8 cellular contexts compared by ENCODE assay signal in genomic region chr20:32206383-32207210, GRCh38. TPM values are rescaled to one million over a fixed set of nuclear protein-coding genes. Genes with fewer than 3 reads are reported as not detected.
DNase-seq lines count a peak whose midpoint lies in the region; ATAC-seq, FAIRE-seq and TF ChIP-seq lines count a peak whose summit lies in the region.

No MANE protein-coding gene starts in this region.

- peak overlapping the region; percentile 87 for H3K4me3 ChIP-seq in cardiac muscle cell
- H3K4me3 ChIP-seq in astrocyte (ENCODE audit: insufficient read depth, low read depth, low read length): peak overlapping the region; percentile 97
- H3K4me3 ChIP-seq in liver (ENCODE audit: low read depth in 1 of 3, low read length in 3 of 3): peak overlapping the region; percentile 65 to 94 (median 85)
- H3K4me3 ChIP-seq in thyroid gland (replicated peaks in 1 of 3): peak overlapping the region; percentile 50 to 87 (median 84)

- TF ChIP-seq RAD21 in liver (IDR thresholded peaks at IDR 0.05): no peak

- no peak for FAIRE-seq in astrocyte (lab: Jason Lieb, UNC)

- H3K79me2 ChIP-seq in astrocyte (ENCODE audit: insufficient read depth, low read length): peaks cover 94% of the 10 kb centered on the region

- no peaks in the 10 kb centered on the region for H3K27me3 Mint-ChIP-seq in astrocyte (ENCODE audit: low read depth, unreplicated experiment)

- H4K20me1 ChIP-seq in astrocyte (ENCODE audit: insufficient read depth, low read length): peaks cover 68% of the 10 kb centered on the region

- DNase-seq in cardiac muscle cell (ENCODE audit: low read depth in 1 of 2, low spot score in 1 of 2) (no peak), Right ventricle myocardium superior (no peak), astrocyte (ENCODE audit: low read depth) (no peak), thyroid gland (no peak), NCI-H2171 treated with DMSO at 0.1 percent for 48 hours (lab: John Stamatoyannopoulos, UW) (no peak)

- peak overlapping the region; percentile 95 for H3K4me2 ChIP-seq in astrocyte (ENCODE audit: low read length)

- peaks cover 9% of the 10 kb centered on the region for H3K36me3 Mint-ChIP-seq in astrocyte (ENCODE audit: low read depth, unreplicated experiment)

- TF ChIP-seq CTCF in cardiac muscle cell (IDR thresholded peaks at IDR 0.05; ENCODE audit: low read depth, low read length) (no peak), astrocyte (IDR thresholded peaks at IDR 0.05; ENCODE audit: insufficient read depth, low read depth, low read length) (no peak), liver (IDR thresholded peaks at IDR 0.05; ENCODE audit: low read depth, low read length, missing input control) (no peak), thyroid gland (IDR thresholded peaks at IDR 0.05) (no peak)

- H3K27me3 ChIP-seq in cardiac muscle cell: no peaks in the 10 kb centered on the region
- no peaks in the 10 kb centered on the region for H3K27me3 ChIP-seq in astrocyte (ENCODE audit: insufficient read depth, low read length)
- H3K27me3 ChIP-seq in liver (ENCODE audit: control insufficient read depth in 4 of 4, insufficient read depth in 4 of 4, low read length in 3 of 4): no peaks in the 10 kb centered on the region
- H3K27me3 ChIP-seq in thyroid gland: no peaks in the 10 kb centered on the region

- H3K27ac ChIP-seq in cardiac muscle cell (peak overlapping the region; percentile 99), astrocyte (ENCODE audit: low read depth, low read length) (peak overlapping the region; percentile 79), liver (ENCODE audit: low read depth in 1 of 2, low read length in 2 of 2) (peak overlapping the region; percentile 75 to 76), thyroid gland (peak overlapping the region; percentile 79 to 90 (median 87))

- H3K9ac ChIP-seq in astrocyte (ENCODE audit: low read length) (peak overlapping the region; percentile 99), liver (ENCODE audit: low read depth in 1 of 2, low read length in 2 of 2) (peak overlapping the region; percentile 72 to 91)

- TF ChIP-seq POLR2A in thyroid gland (IDR thresholded peaks at IDR 0.05): no peak

- H3K27ac Mint-ChIP-seq in astrocyte (ENCODE audit: unreplicated experiment): peak overlapping the region; percentile 71

- H3K4me3 Mint-ChIP-seq in astrocyte (ENCODE audit: unreplicated experiment): peak overlapping the region; percentile 96

- H2AFZ ChIP-seq in astrocyte (ENCODE audit: low read depth, low read length): peak overlapping the region; percentile 65

- H3K36me3 ChIP-seq in cardiac muscle cell: no peaks in the 10 kb centered on the region
- peaks cover 7% of the 10 kb centered on the region for H3K36me3 ChIP-seq in astrocyte (ENCODE audit: insufficient read depth, low read length)
- H3K36me3 ChIP-seq in liver (ENCODE audit: control insufficient read depth in 4 of 4, insufficient read depth in 3 of 4, low read depth in 1 of 4, low read length in 3 of 4): peaks cover 0 to 14% (median 7%) of the 10 kb centered on the region in 4 donors
- H3K36me3 ChIP-seq in thyroid gland: peaks cover under 1 to 9% of the 10 kb centered on the region in 2 donors

- H3K4me1 Mint-ChIP-seq in astrocyte (ENCODE audit: low read depth, unreplicated experiment): peaks cover 65% of the 10 kb centered on the region

- H3K9me3 ChIP-seq in cardiac muscle cell (ENCODE audit: low read depth) (no peaks in the 10 kb centered on the region), astrocyte (ENCODE audit: insufficient read depth, low read depth, low read length) (no peaks in the 10 kb centered on the region), liver (ENCODE audit: control insufficient read depth in 4 of 4, low read length in 3 of 4) (no peaks in the 10 kb centered on the region), thyroid gland (no peaks in the 10 kb centered on the region)

- peaks cover 46% of the 10 kb centered on the region for H3K4me1 ChIP-seq in cardiac muscle cell (ENCODE audit: low read depth)
- H3K4me1 ChIP-seq in astrocyte (ENCODE audit: insufficient read depth, low read length): peaks cover 28% of the 10 kb centered on the region
- H3K4me1 ChIP-seq in liver (ENCODE audit: control insufficient read depth in 4 of 4, insufficient read depth in 4 of 4, low read length in 3 of 4): peaks cover 5 to 75% (median 58%) of the 10 kb centered on the region in 4 donors
- H3K4me1 ChIP-seq in thyroid gland: peaks cover 45 to 62% of the 10 kb centered on the region in 2 donors

- intact Hi-C loops in Right ventricle myocardium superior (cut with DNase I): loop anchor here (10.0 kb wide), 1 partner anchor 78 kb away; no protein-coding TSS in a partner anchor
- intact Hi-C loops in thyroid gland (cut with DNase I): loop anchor here (10.0 kb wide), 2 partner anchors 92 to 248 kb away; no protein-coding TSS in a partner anchor

- ATAC-seq in Right ventricle myocardium superior (ENCODE audit: poor library complexity) (no peak), HG03378 (IDR thresholded peaks at IDR 0.05; ENCODE audit: unreplicated experiment) (no peak), HG02973 (IDR thresholded peaks at IDR 0.05; ENCODE audit: unreplicated experiment) (no peak)

- WGBS in liver: 26% methylated on average over 10 of the region's 10 CpGs
- WGBS in thyroid gland, 2 donors: 32 to 38% methylated on average over 10 of the region's 10 CpGs

- peaks cover 2% of the 10 kb centered on the region for H3K9me3 Mint-ChIP-seq in astrocyte (ENCODE audit: unreplicated experiment)

TF ChIP-seq in liver, 16 proteins besides CTCF, POLR2A, EP300 and RAD21:
- TF ChIP-seq FOXA1 (IDR thresholded peaks at IDR 0.05) (no peak), RXRA (IDR thresholded peaks at IDR 0.05) (no peak), SP1 (IDR thresholded peaks at IDR 0.05) (no peak), FOXA2 (IDR thresholded peaks at IDR 0.05) (no peak), HNF4G (IDR thresholded peaks at IDR 0.05) (no peak), GABPA (IDR thresholded peaks at IDR 0.05 in 1 of 2, conservative IDR thresholded peaks at IDR 0.05 in 1 of 2) (no peak), JUND (IDR thresholded peaks at IDR 0.05) (no peak), EGR1 (IDR thresholded peaks at IDR 0.05; ENCODE audit: low read depth in 2 of 2) (no peak)
- TF ChIP-seq, protein P1, sequence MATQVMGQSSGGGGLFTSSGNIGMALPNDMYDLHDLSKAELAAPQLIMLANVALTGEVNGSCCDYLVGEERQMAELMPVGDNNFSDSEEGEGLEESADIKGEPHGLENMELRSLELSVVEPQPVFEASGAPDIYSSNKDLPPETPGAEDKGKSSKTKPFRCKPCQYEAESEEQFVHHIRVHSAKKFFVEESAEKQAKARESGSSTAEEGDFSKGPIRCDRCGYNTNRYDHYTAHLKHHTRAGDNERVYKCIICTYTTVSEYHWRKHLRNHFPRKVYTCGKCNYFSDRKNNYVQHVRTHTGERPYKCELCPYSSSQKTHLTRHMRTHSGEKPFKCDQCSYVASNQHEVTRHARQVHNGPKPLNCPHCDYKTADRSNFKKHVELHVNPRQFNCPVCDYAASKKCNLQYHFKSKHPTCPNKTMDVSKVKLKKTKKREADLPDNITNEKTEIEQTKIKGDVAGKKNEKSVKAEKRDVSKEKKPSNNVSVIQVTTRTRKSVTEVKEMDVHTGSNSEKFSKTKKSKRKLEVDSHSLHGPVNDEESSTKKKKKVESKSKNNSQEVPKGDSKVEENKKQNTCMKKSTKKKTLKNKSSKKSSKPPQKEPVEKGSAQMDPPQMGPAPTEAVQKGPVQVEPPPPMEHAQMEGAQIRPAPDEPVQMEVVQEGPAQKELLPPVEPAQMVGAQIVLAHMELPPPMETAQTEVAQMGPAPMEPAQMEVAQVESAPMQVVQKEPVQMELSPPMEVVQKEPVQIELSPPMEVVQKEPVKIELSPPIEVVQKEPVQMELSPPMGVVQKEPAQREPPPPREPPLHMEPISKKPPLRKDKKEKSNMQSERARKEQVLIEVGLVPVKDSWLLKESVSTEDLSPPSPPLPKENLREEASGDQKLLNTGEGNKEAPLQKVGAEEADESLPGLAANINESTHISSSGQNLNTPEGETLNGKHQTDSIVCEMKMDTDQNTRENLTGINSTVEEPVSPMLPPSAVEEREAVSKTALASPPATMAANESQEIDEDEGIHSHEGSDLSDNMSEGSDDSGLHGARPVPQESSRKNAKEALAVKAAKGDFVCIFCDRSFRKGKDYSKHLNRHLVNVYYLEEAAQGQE (IDR thresholded peaks at IDR 0.05): no peak

RNA-seq across cellular contexts. Expression of gene PLAGL2, which starts 0.9 kb away (rescaled TPM):
- 17.7 and 29.8 TPM in 2 replicates for total RNA-seq in cardiac muscle cell
- 18.3 and 29.3 TPM in 2 replicates for polyA plus RNA-seq in cardiac muscle cell
- 5.7 TPM for total RNA-seq in Right ventricle myocardium superior
- total RNA-seq in astrocyte: 14.7 and 15.3 TPM in 2 replicates
- total RNA-seq in liver: 1 to 10 TPM; 1.8 to 7.2 TPM
- 1 to 10 TPM; 1.3 to 1.5 TPM for polyA plus RNA-seq in liver
- total RNA-seq in thyroid gland: 10 to 100 TPM in 1 of 4 donors, 1 to 10 TPM in 3; 6.5 to 11.7 (median 7.3) TPM

RNA-seq across cellular contexts. Expression of gene POFUT1, which starts 1.1 kb away (rescaled TPM):
- total RNA-seq in cardiac muscle cell: 26.2 and 31.4 TPM in 2 replicates
- 21.2 and 25.1 TPM in 2 replicates for polyA plus RNA-seq in cardiac muscle cell
- 24.9 TPM for total RNA-seq in Right ventricle myocardium superior
- 60.6 and 65.5 TPM in 2 replicates for total RNA-seq in astrocyte
- 10 to 100 TPM; 25.7 to 43.3 TPM for total RNA-seq in liver
- polyA plus RNA-seq in liver: 10 to 100 TPM; 14.6 to 23.8 TPM
- 10 to 100 TPM; 35.1 to 40.5 (median 38.5) TPM for total RNA-seq in thyroid gland
